Comparison of ENCODE assay signal across 22 cellular contexts in genomic region chr6:165001502-165002157, GRCh38.
"Had no signal": no experiment of that assay in that cellular context is flagged by ENCODE, and none has a peak within 500 bp of the region (broad histone marks: within the 10 kb centered on the region; RNA-seq: fewer than 3 reads in every experiment).

No MANE protein-coding gene starts in this region.

- H3K4me3 ChIP-seq: pancreas, prostate gland, right atrium auricular region, right lobe of liver, sigmoid colon, stomach, tibial artery, transverse colon, upper lobe of right lung, uterus had no signal

- H3K36me3 ChIP-seq: pancreas, prostate gland, right atrium auricular region, right lobe of liver, sigmoid colon, stomach, tibial artery, transverse colon, upper lobe of right lung, uterus had no signal

- H3K9me3 ChIP-seq: pancreas, prostate gland, right lobe of liver, tibial artery, transverse colon, upper lobe of right lung, uterus had no signal

- H3K4me1 ChIP-seq: pancreas, prostate gland, right atrium auricular region, right lobe of liver, sigmoid colon, stomach, tibial artery, transverse colon, upper lobe of right lung, uterus had no signal

- H3K27ac ChIP-seq: pancreas, prostate gland, right atrium auricular region, right lobe of liver, sigmoid colon, stomach, tibial artery, transverse colon, upper lobe of right lung, uterus had no signal

- DNase-seq: naive B cell; naive thymus-derived CD8-positive, alpha-beta T cell; nephron progenitor cell; occipital lobe; retina; right lobe of liver; sigmoid colon; small intestine; stimulated activated CD4-positive, alpha-beta T cell treated with anti-CD3 and anti-CD28 coated beads, Interleukin-15, amount 100 ng/mL, for 24 hours; stimulated activated CD4-positive, alpha-beta T cell treated with anti-CD3 and anti-CD28 coated beads, Interleukin-2, amount 100 ng/mL, for 24 hours; stimulated activated CD4-positive, alpha-beta T cell treated with anti-CD3 and anti-CD28 coated beads, Interleukin-2, amount 100 ng/mL, for 48 hours; stimulated activated CD4-positive, alpha-beta T cell treated with anti-CD3 and anti-CD28 coated beads, Interleukin-4, amount 100 ng/mL, for 24 hours; stimulated activated naive B cell treated with anti-CD40 and anti-IgM and Interleukin-4, amounts not matched to agents 10 μg/mL and 1 μg/mL and 100 μg/mL, for 72 hours; stimulated activated naive CD4-positive, alpha-beta T cell treated with Interleukin-2 at 50 U/mL for 16 hours; stomach; tibial artery; transverse colon; upper lobe of right lung; uterus had no signal

- FAIRE-seq: pancreas, small intestine had no signal

- H3K27me3 ChIP-seq: pancreas, right atrium auricular region, right lobe of liver, sigmoid colon, stomach, tibial artery, transverse colon, upper lobe of right lung, uterus had no signal
